8 cellular contexts compared by ENCODE assay signal in the genomic region with DNA sequence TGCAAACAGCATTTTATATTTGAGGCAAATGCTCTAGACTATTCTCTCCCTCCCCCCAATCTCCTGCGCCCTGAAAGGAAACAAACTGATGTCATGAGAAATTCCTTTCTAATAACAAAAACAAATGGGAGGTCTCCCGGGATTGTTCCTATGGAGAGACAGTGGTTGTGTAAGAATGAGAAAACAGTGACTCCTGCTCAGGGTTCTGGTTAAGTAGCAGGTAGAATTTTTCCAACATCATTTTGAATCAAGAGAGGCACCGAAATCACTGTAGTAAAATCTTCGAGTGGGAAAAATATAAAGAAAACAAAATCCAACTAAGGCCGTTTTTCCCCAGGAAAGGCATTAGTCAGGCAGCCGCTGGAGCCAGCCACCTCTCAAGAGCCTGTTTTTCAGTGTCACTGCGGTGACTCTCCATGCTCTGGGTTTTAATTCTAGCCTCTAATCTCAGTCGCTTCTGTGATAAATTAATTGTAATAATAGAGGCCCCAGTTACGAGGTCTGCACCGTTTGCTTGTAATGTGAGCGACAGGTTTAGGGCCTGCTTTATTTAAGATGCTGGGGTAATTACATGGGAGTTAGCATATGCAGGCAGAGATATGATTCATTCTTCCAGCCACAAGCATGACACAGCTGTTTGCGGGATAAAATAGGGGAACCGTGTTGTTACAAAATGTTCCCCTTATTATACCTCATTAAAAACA.
A peak's percentile ranks its signal among the peaks of the same experiment; 100 is the strongest.
DNase-seq lines count a peak whose midpoint lies in the region; ATAC-seq and TF ChIP-seq lines count a peak whose summit lies in the region.

No MANE protein-coding gene starts in this region.

- no peak for TF ChIP-seq CTCF in epithelial cell of esophagus (IDR thresholded peaks at IDR 0.05; ENCODE audit: insufficient read depth, low read depth, low read length, missing control alignments)
- TF ChIP-seq CTCF in sigmoid colon (IDR thresholded peaks at IDR 0.05) = no peak

- H3K27me3 ChIP-seq in HAP-1 (ENCODE audit: low read depth) = no peaks in the 10 kb centered on the region
- H3K27me3 ChIP-seq in sigmoid colon = no peaks in the 10 kb centered on the region

- in situ Hi-C loops in HAP-1 (cut with MboI; ENCODE audit: low sequenced_read_pairs) = no loop called here

- H3K4me1 ChIP-seq in HAP-1 = peaks cover 20% of the 10 kb centered on the region
- peaks cover 0 to 14% (median 7%) of the 10 kb centered on the region in 4 donors for H3K4me1 ChIP-seq in sigmoid colon

- peak overlapping the region in 3 of 4 donors; percentile 11 to 70 (median 58) for H3K27ac ChIP-seq in sigmoid colon

- ATAC-seq in HG03045 (IDR thresholded peaks at IDR 0.05; ENCODE audit: unreplicated experiment) = no peak

- no peak for TF ChIP-seq EP300 in sigmoid colon (IDR thresholded peaks at IDR 0.05)

- 40 to 63% methylated on average over 13 of the region's 13 CpGs for WGBS in sigmoid colon, 2 donors

- no peak for TF ChIP-seq POLR2A in sigmoid colon (IDR thresholded peaks at IDR 0.05)

- DNase-seq in HAP-1 (ENCODE audit: low spot score in 2 of 2) (peak; percentile 39 to 63), OCI-M2 (lab: John Stamatoyannopoulos, UW; ENCODE audit: unreplicated experiment) (peak; percentile 57), epithelial cell of esophagus (ENCODE audit: low read depth) (peak; percentile 76), sigmoid colon (no peak), activated gamma-delta T cell (lab: John Stamatoyannopoulos, UW) (no peak), mucosa of gallbladder (ENCODE audit: low spot score) (no peak), NCI-H2196 (lab: John Stamatoyannopoulos, UW; ENCODE audit: unreplicated experiment) (no peak)

- no peaks in the 10 kb centered on the region for H3K36me3 ChIP-seq in HAP-1 (replicated peaks)
- no peaks in the 10 kb centered on the region for H3K36me3 ChIP-seq in sigmoid colon

- intact Hi-C loops in sigmoid colon (cut with DNase I) = no loop called here

- H3K9me3 ChIP-seq in HAP-1 (no peaks in the 10 kb centered on the region), sigmoid colon (no peaks in the 10 kb centered on the region)

- H3K4me3 ChIP-seq in HAP-1 (no peak overlapping the region), epithelial cell of esophagus (ENCODE audit: low read length) (no peak overlapping the region), sigmoid colon (no peak overlapping the region)

Comparison
In these comparisons a context has a peak if more than half of its experiments do, and no peak if none do; other contexts are left out.
1. DNase-seq: peak in HAP-1 (2 of 2), OCI-M2 (single experiment) and epithelial cell of esophagus (single experiment); none in sigmoid colon (single experiment), activated gamma-delta T cell (single experiment), mucosa of gallbladder (single experiment) and NCI-H2196 (single experiment).